Comparison of ENCODE assay signal across 28 cellular contexts in genomic region chr9:123691904-123692303, GRCh38.
"Had no signal": no experiment of that assay in that cellular context is flagged by ENCODE, and none has a peak within 500 bp of the region (broad histone marks: within the 10 kb centered on the region; RNA-seq: fewer than 3 reads in every experiment).

No MANE protein-coding gene starts in this region.

- H3K27me3 ChIP-seq: ascending aorta, breast epithelium, cardiac muscle cell, colonic mucosa had no signal

- FAIRE-seq: frontal cortex had no signal

- H3K4me3 Mint-ChIP-seq: activated CD4-positive, alpha-beta memory T cell treated with anti-CD3 and anti-CD28 coated beads, Interleukin-2, amount 10 ng/mL, durations not matched to agents 7 days and 5 days; activated CD4-positive, alpha-beta T cell treated with anti-CD3 and anti-CD28 coated beads for 36 hours; activated CD4-positive, alpha-beta T cell treated with anti-CD3 and anti-CD28 coated beads, Interleukin-2, amount 10 ng/mL, durations not matched to agents 24 days and 14 days; activated naive CD4-positive, alpha-beta T cell treated with anti-CD3 and anti-CD28 coated beads, Interleukin-2, amount 10 ng/mL, durations not matched to agents 7 days and 5 days; activated naive CD8-positive, alpha-beta T cell treated with anti-CD3 and anti-CD28 coated beads, Interleukin-2, amount 10 ng/mL, durations not matched to agents 7 days and 5 days; activated T-cell treated with anti-CD3 and anti-CD28 coated beads, Interleukin-2, amount 50 U/mL, for 24 hours; activated T-cell treated with anti-CD3 and anti-CD28 coated beads, Interleukin-2, amount 50 U/mL, for 72 hours; brain; endodermal cell had no signal

- H3K36me3 ChIP-seq: ascending aorta, breast epithelium, cardiac muscle cell, colonic mucosa had no signal

- H3K4me1 ChIP-seq: ascending aorta, breast epithelium had no signal

- DNase-seq: activated CD4-positive, alpha-beta memory T cell treated with anti-CD3 and anti-CD28 coated beads, Interleukin-2, amount 10 ng/mL, durations not matched to agents 7 days and 5 days; activated CD4-positive, alpha-beta T cell treated with anti-CD3 and anti-CD28 coated beads for 36 hours; activated CD4-positive, alpha-beta T cell treated with anti-CD3 and anti-CD28 coated beads, Interleukin-2, amount 10 ng/mL, durations not matched to agents 24 days and 14 days; activated CD4-positive, CD25-positive, alpha-beta regulatory T cell; activated CD4-positive, CD25-positive, alpha-beta regulatory T cell treated with anti-CD3 and anti-CD28 coated beads, Interleukin-2, amount 50 U/mL, for 72 hours; activated CD8-positive, alpha-beta memory T cell treated with anti-CD3 and anti-CD28 coated beads, Interleukin-2, amount 50 U/mL, for 48 hours; activated gamma-delta T cell; activated naive CD4-positive, alpha-beta T cell; activated naive CD4-positive, alpha-beta T cell treated with anti-CD3 and anti-CD28 coated beads, Interleukin-2, amount 10 ng/mL, durations not matched to agents 7 days and 5 days; activated naive CD8-positive, alpha-beta T cell treated with anti-CD3 and anti-CD28 coated beads, Interleukin-2, amount 10 ng/mL, durations not matched to agents 7 days and 5 days; activated T-cell treated with anti-CD3 and anti-CD28 coated beads for 4 hours; activated T-cell treated with anti-CD3 and anti-CD28 coated beads, Interleukin-2, amount 50 U/mL, for 24 hours; activated T-cell treated with anti-CD3 and anti-CD28 coated beads, Interleukin-2, amount 50 U/mL, for 72 hours; central memory CD4-positive, alpha-beta T cell; cerebellar nuclear complex; colonic mucosa; effector memory CD4-positive, alpha-beta T cell; endodermal cell; foreskin fibroblast; head of caudate nucleus; T-helper 2 cell had no signal

- H3K36me3 Mint-ChIP-seq: activated naive CD4-positive, alpha-beta T cell treated with anti-CD3 and anti-CD28 coated beads, Interleukin-2, amount 10 ng/mL, durations not matched to agents 7 days and 5 days had no signal

- H3K27ac Mint-ChIP-seq: activated CD4-positive, alpha-beta memory T cell treated with anti-CD3 and anti-CD28 coated beads, Interleukin-2, amount 10 ng/mL, durations not matched to agents 7 days and 5 days; activated CD4-positive, alpha-beta T cell treated with anti-CD3 and anti-CD28 coated beads for 36 hours; activated CD4-positive, alpha-beta T cell treated with anti-CD3 and anti-CD28 coated beads, Interleukin-2, amount 10 ng/mL, durations not matched to agents 24 days and 14 days; activated naive CD4-positive, alpha-beta T cell treated with anti-CD3 and anti-CD28 coated beads, Interleukin-2, amount 10 ng/mL, durations not matched to agents 7 days and 5 days; activated naive CD4-positive, alpha-beta T cell treated with anti-CD3 and anti-CD28 coated beads, Interleukin-2, amount 50 U/mL, for 72 hours; activated naive CD8-positive, alpha-beta T cell treated with anti-CD3 and anti-CD28 coated beads, Interleukin-2, amount 10 ng/mL, durations not matched to agents 7 days and 5 days; activated T-cell treated with anti-CD3 and anti-CD28 coated beads, Interleukin-2, amount 50 U/mL, for 24 hours; activated T-cell treated with anti-CD3 and anti-CD28 coated beads, Interleukin-2, amount 50 U/mL, for 72 hours; endodermal cell had no signal

- H3K27ac ChIP-seq: ascending aorta, breast epithelium, cardiac muscle cell, colonic mucosa had no signal

- H3K27me3 Mint-ChIP-seq: activated CD4-positive, alpha-beta memory T cell treated with anti-CD3 and anti-CD28 coated beads, Interleukin-2, amount 10 ng/mL, durations not matched to agents 7 days and 5 days; activated CD4-positive, alpha-beta T cell treated with anti-CD3 and anti-CD28 coated beads for 36 hours; activated CD4-positive, alpha-beta T cell treated with anti-CD3 and anti-CD28 coated beads, Interleukin-2, amount 10 ng/mL, durations not matched to agents 24 days and 14 days; activated naive CD4-positive, alpha-beta T cell treated with anti-CD3 and anti-CD28 coated beads, Interleukin-2, amount 10 ng/mL, durations not matched to agents 7 days and 5 days; activated naive CD8-positive, alpha-beta T cell treated with anti-CD3 and anti-CD28 coated beads, Interleukin-2, amount 10 ng/mL, durations not matched to agents 7 days and 5 days; activated T-cell treated with anti-CD3 and anti-CD28 coated beads, Interleukin-2, amount 50 U/mL, for 24 hours; brain had no signal

- H3K9me3 ChIP-seq: ascending aorta, breast epithelium, colonic mucosa had no signal

- ATAC-seq: activated CD4-positive, alpha-beta T cell treated with anti-CD3 and anti-CD28 coated beads for 36 hours; activated T-cell treated with anti-CD3 and anti-CD28 coated beads, Interleukin-2, amount 50 U/mL, for 72 hours; esophagus mucosa had no signal

- H3K9me3 Mint-ChIP-seq: activated CD4-positive, alpha-beta memory T cell treated with anti-CD3 and anti-CD28 coated beads, Interleukin-2, amount 10 ng/mL, durations not matched to agents 7 days and 5 days; activated CD4-positive, alpha-beta T cell treated with anti-CD3 and anti-CD28 coated beads, Interleukin-2, amount 10 ng/mL, durations not matched to agents 24 days and 14 days; activated naive CD4-positive, alpha-beta T cell treated with anti-CD3 and anti-CD28 coated beads, Interleukin-2, amount 10 ng/mL, durations not matched to agents 7 days and 5 days; activated naive CD4-positive, alpha-beta T cell treated with anti-CD3 and anti-CD28 coated beads, Interleukin-2, amount 50 U/mL, for 72 hours; activated naive CD8-positive, alpha-beta T cell treated with anti-CD3 and anti-CD28 coated beads, Interleukin-2, amount 10 ng/mL, durations not matched to agents 7 days and 5 days; activated T-cell treated with anti-CD3 and anti-CD28 coated beads, Interleukin-2, amount 50 U/mL, for 24 hours; activated T-cell treated with anti-CD3 and anti-CD28 coated beads, Interleukin-2, amount 50 U/mL, for 72 hours; brain; endodermal cell had no signal

- H3K4me3 ChIP-seq: ascending aorta, breast epithelium, cardiac muscle cell, colonic mucosa had no signal

- H3K4me1 Mint-ChIP-seq: activated CD4-positive, alpha-beta memory T cell treated with anti-CD3 and anti-CD28 coated beads, Interleukin-2, amount 10 ng/mL, durations not matched to agents 7 days and 5 days had no signal
